22 cellular contexts compared by ENCODE assay signal in the genomic region with DNA sequence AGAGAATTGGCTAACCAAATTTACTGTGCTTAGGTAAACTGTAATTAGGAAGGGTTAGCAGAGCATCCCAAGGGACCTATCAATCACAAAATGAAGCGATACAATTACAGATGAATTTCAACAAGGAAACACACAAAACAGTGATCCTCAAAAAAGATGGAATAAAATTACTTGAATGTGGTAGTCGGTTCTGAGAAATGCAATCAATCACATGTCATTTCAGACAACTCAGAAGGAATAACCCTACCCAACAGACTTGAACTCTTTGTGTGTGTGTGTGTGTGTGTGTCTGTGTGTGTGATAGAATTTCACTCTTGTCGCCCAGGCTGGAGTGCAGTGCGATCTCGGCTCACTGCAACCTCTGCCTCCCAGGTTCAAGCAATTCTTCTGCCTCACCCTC. TPM values are rescaled to one million over a fixed set of nuclear protein-coding genes. Genes with fewer than 3 reads are reported as not detected.
"Had no signal": no experiment of that assay in that cellular context is flagged by ENCODE, and none has a peak within 500 bp of the region (broad histone marks: within the 10 kb centered on the region; RNA-seq: fewer than 3 reads in every experiment).

No MANE protein-coding gene starts in this region.

- H3K9me3 ChIP-seq: left ventricle myocardium inferior, ovary, right atrium auricular region, right lobe of liver, tibial nerve, uterus had no signal

- ATAC-seq: natural killer cell; right lobe of liver; stimulated activated memory B cell treated with anti-CD40 and anti-IgM and Interleukin-4, amounts not matched to agents 10 μg/mL and 1 μg/mL and 100 μg/mL, for 72 hours; stimulated activated naive CD8-positive, alpha-beta T cell treated with anti-CD3 and anti-CD28 coated beads, Interleukin-15, amount 100 ng/mL, for 72 hours had no signal

- H3K4me1 ChIP-seq: left ventricle myocardium inferior, right atrium auricular region, right lobe of liver, tibial nerve, uterus had no signal

- H3K4me2 ChIP-seq: smooth muscle cell had no signal

- H3K27me3 ChIP-seq: ovary, right atrium auricular region, right lobe of liver, tibial nerve, uterus had no signal

- H3K4me3 ChIP-seq: left ventricle myocardium inferior, lung, ovary, right atrium auricular region, right lobe of liver, smooth muscle cell, tibial nerve, uterus had no signal

- H3K27ac ChIP-seq: left ventricle myocardium inferior, ovary, right atrium auricular region, right lobe of liver, tibial nerve, uterus had no signal

- DNase-seq: immature natural killer cell; kidney; left ventricle myocardium inferior; mesendoderm; naive B cell; natural killer cell; nephron progenitor cell; ovary; right lobe of liver; stimulated activated CD4-positive, alpha-beta T cell treated with anti-CD3 and anti-CD28 coated beads, Interleukin-1b, Interleukin-23, amount 100 ng/mL, for 48 hours; stimulated activated CD4-positive, alpha-beta T cell treated with anti-CD3 and anti-CD28 coated beads, Interleukin-2, amount 100 ng/mL, for 48 hours; stimulated activated CD4-positive, alpha-beta T cell treated with anti-CD3 and anti-CD28 coated beads, Interleukin-4, amount 100 ng/mL, for 4 hours; stimulated activated CD8-positive, alpha-beta memory T cell treated with anti-CD3 and anti-CD28 coated beads, Interleukin-4, amount 100 ng/mL, for 48 hours; stimulated activated naive CD4-positive, alpha-beta T cell treated with Interleukin-2 at 50 U/mL for 16 hours; stimulated activated naive CD8-positive, alpha-beta T cell treated with anti-CD3 and anti-CD28 coated beads, Interleukin-15, amount 100 ng/mL, for 72 hours; substantia nigra; uterus had no signal

- H3K36me3 ChIP-seq: left ventricle myocardium inferior, ovary, right atrium auricular region, right lobe of liver, tibial nerve, uterus had no signal

RNA-seq across cellular contexts. Expression of a gene that starts 43.5 kb away (rescaled TPM):
- total RNA-seq: smooth muscle cell had no signal
